ENCODE assay signal across 36 cellular contexts in the genomic region with DNA sequence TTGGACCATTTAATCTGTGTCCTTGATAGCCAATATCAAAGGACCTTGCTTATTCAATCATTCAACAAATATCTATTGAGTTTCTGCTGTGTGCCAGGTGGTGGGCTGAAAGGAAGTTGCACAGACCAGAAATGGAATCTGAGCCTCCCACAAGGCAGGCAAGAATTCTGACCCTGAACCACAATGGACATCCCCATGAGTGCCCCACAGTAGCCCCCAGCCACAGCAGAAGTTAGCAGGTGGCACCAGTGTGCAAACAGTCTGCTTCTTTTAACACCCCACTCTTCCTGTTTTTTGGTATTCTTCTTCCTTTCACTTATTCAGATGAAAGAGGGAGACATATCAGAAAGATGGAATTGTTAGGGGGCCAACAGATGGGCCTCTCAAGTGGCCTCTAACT. TPM values are rescaled to one million over a fixed set of nuclear protein-coding genes. Genes with fewer than 3 reads are reported as not detected.
DNase-seq lines count a peak whose midpoint lies in the region; ATAC-seq, FAIRE-seq and TF ChIP-seq lines count a peak whose summit lies in the region.
"Had no signal": no experiment of that assay in that cellular context is flagged by ENCODE, and none has a peak within 500 bp of the region (broad histone marks: within the 10 kb centered on the region; RNA-seq: fewer than 3 reads in every experiment).

No MANE protein-coding gene starts in this region.

- H3K27me3 Mint-ChIP-seq in stimulated activated memory B cell treated with anti-CD40 and anti-IgM and Interleukin-4, amounts not matched to agents 10 μg/mL and 1 μg/mL and 100 μg/mL, for 72 hours: no peaks in the 10 kb centered on the region
- H3K27me3 Mint-ChIP-seq: activated CD8-positive, alpha-beta T cell treated with anti-CD3 and anti-CD28 coated beads for 36 hours; activated naive CD4-positive, alpha-beta T cell treated with anti-CD3 and anti-CD28 coated beads, Interleukin-2, amount 50 U/mL, for 24 hours; activated T-helper 17 cell treated with anti-CD3 and anti-CD28 coated beads, Interleukin-2, amount 50 U/mL, for 72 hours; CD4-positive, alpha-beta T cell had no signal

- TF ChIP-seq RAD21 in GM12878 (IDR thresholded peaks at IDR 0.05; ENCODE audit: insufficient read depth, low read depth, low read length): no peak

- no peak overlapping the region for H3K27ac Mint-ChIP-seq in stimulated activated memory B cell treated with anti-CD40 and anti-IgM and Interleukin-4, amounts not matched to agents 10 μg/mL and 1 μg/mL and 100 μg/mL, for 72 hours
- H3K27ac Mint-ChIP-seq: activated CD8-positive, alpha-beta T cell treated with anti-CD3 and anti-CD28 coated beads for 36 hours; activated naive CD4-positive, alpha-beta T cell treated with anti-CD3 and anti-CD28 coated beads, Interleukin-2, amount 50 U/mL, for 24 hours; activated T-helper 17 cell treated with anti-CD3 and anti-CD28 coated beads, Interleukin-2, amount 50 U/mL, for 72 hours; CD4-positive, alpha-beta T cell; mesothelial cell of epicardium; natural killer cell; T-helper 17 cell had no signal

- no peak for DNase-seq in GM12878 (ENCODE audit: low read depth, low spot score)
- DNase-seq in AML-193 (lab: John Stamatoyannopoulos, UW): no peak
- no peak for DNase-seq in WERI-Rb-1
- DNase-seq in CD1c-positive myeloid dendritic cell (ENCODE audit: extremely low spot score): no peak
- DNase-seq: activated CD4-positive, alpha-beta T cell treated with anti-CD3 and anti-CD28 coated beads for 1 hour; activated CD8-positive, alpha-beta T cell treated with anti-CD3 and anti-CD28 coated beads for 36 hours; amygdala; CD4-positive, alpha-beta T cell; effector CD8-positive, alpha-beta T cell; glutamatergic neuron; kidney; natural killer cell; NCI-H1417; NCI-H2081; NCI-H226; NCI-H69; ovary; T-helper 17 cell had no signal

- H3K4me3 ChIP-seq in KMS-11 (IDR thresholded peaks at IDR 0.05; ENCODE audit: insufficient read depth, low read depth, low read length) (no peak overlapping the region), GM12878 (no peak overlapping the region), WERI-Rb-1 (ENCODE audit: low read depth, low read length) (no peak overlapping the region)
- H3K4me3 ChIP-seq: breast epithelium, HAP-1, ovary, smooth muscle cell had no signal

- no peak for TF ChIP-seq POLR2A in GM12878 (IDR thresholded peaks at IDR 0.05; ENCODE audit: low read depth, low read length)

- RAD21 ChIA-PET in GM12878 (lab: Charles Lee; ENCODE audit: unreplicated experiment): no interaction called here

- H3K27me3 ChIP-seq in KMS-11 (ENCODE audit: insufficient read depth, low read depth): no peaks in the 10 kb centered on the region
- no peaks in the 10 kb centered on the region for H3K27me3 ChIP-seq in GM12878 (replicated peaks in 1 of 2; ENCODE audit: control insufficient read depth in 2 of 2, insufficient read depth in 2 of 2, low read length in 1 of 2)
- peaks cover 61% of the 10 kb centered on the region for H3K27me3 ChIP-seq in WERI-Rb-1 (ENCODE audit: insufficient read depth, low read depth, severe bottlenecking)
- H3K27me3 ChIP-seq: breast epithelium, ovary had no signal

- TF ChIP-seq EP300 in GM12878 (IDR thresholded peaks at IDR 0.05; ENCODE audit: borderline replicate concordance in 1 of 2, control insufficient read depth in 1 of 2, low read depth in 2 of 2, low read length in 2 of 2): no peak

- H3K9ac ChIP-seq in KMS-11: no peak overlapping the region
- H3K9ac ChIP-seq in GM12878 (ENCODE audit: control insufficient read depth, insufficient read depth, low read length): no peak overlapping the region

- BruUV-seq in GM12878 (replicated peaks; lab: Mats Ljungman, UMichigan): no TSS peak

- in situ Hi-C loops in GM12878 (cut with MboI): no loop called here

- CTCF ChIA-PET in GM12878 (lab: Yijun Ruan, JAX): interaction anchor here (1.4 kb wide), 1 partner anchor 127 kb away, joined by 5 read pairs; no protein-coding TSS in a partner anchor

- H3K4me2 ChIP-seq in KMS-11: peak overlapping the region; percentile 31; the same call in 1 of the 2 replicates
- no peak overlapping the region for H3K4me2 ChIP-seq in GM12878 (ENCODE audit: control insufficient read depth, insufficient read depth)
- H3K4me2 ChIP-seq: smooth muscle cell had no signal

- ATAC-seq in GM18868 (IDR thresholded peaks at IDR 0.05; ENCODE audit: unreplicated experiment) (peak; percentile 68), GM12878 (peak; percentile 48)
- peak; percentile 62 for ATAC-seq in stimulated activated memory B cell treated with anti-CD40 and anti-IgM and Interleukin-4, amounts not matched to agents 10 μg/mL and 1 μg/mL and 100 μg/mL, for 72 hours
- ATAC-seq: activated CD8-positive, alpha-beta T cell treated with anti-CD3 and anti-CD28 coated beads for 36 hours; activated T-helper 17 cell treated with anti-CD3 and anti-CD28 coated beads, Interleukin-2, amount 50 U/mL, for 72 hours; T-helper 17 cell had no signal

- H3K9me3 ChIP-seq in GM12878 (replicated peaks; ENCODE audit: control insufficient read depth, insufficient read depth, low read length) (peaks cover 1% of the 10 kb centered on the region; the same call in 1 of the 3 replicates), WERI-Rb-1 (ENCODE audit: severe bottlenecking) (peaks cover 4% of the 10 kb centered on the region)
- H3K9me3 ChIP-seq: breast epithelium, HAP-1, ovary had no signal

- H3K27ac ChIP-seq in KMS-11: no peak overlapping the region
- no peak overlapping the region for H3K27ac ChIP-seq in GM12878 (ENCODE audit: control insufficient read depth, insufficient read depth)
- no peak overlapping the region for H3K27ac ChIP-seq in WERI-Rb-1
- H3K27ac ChIP-seq: breast epithelium, HL-60, ovary had no signal

- H3K36me3 ChIP-seq in KMS-11 (ENCODE audit: insufficient read depth) (no peaks in the 10 kb centered on the region), GM12878 (ENCODE audit: control insufficient read depth in 2 of 2, insufficient read depth in 2 of 2, low read length in 1 of 2) (no peaks in the 10 kb centered on the region), WERI-Rb-1 (no peaks in the 10 kb centered on the region)
- H3K36me3 ChIP-seq: breast epithelium, HAP-1, ovary had no signal

- intact Hi-C loops in GM12878 (cut with micrococcal nuclease; ENCODE audit: unreplicated experiment): no loop called here

- H3K79me2 ChIP-seq in KMS-11 (ENCODE audit: insufficient read depth, low read depth) (no peaks in the 10 kb centered on the region), GM12878 (ENCODE audit: control insufficient read depth, insufficient read depth, low read length) (no peaks in the 10 kb centered on the region)

- H2AFZ ChIP-seq in KMS-11 (ENCODE audit: low read depth) (no peak overlapping the region; the same call in 1 of the 2 replicates), GM12878 (ENCODE audit: control insufficient read depth, low read depth, low read length) (no peak overlapping the region)

- peaks cover 20% of the 10 kb centered on the region for H3K4me1 Mint-ChIP-seq in stimulated activated memory B cell treated with anti-CD40 and anti-IgM and Interleukin-4, amounts not matched to agents 10 μg/mL and 1 μg/mL and 100 μg/mL, for 72 hours
- H3K4me1 Mint-ChIP-seq: activated T-helper 17 cell treated with anti-CD3 and anti-CD28 coated beads, Interleukin-2, amount 50 U/mL, for 72 hours; natural killer cell; T-helper 17 cell had no signal

- SMC1A ChIA-PET in GM12878 (lab: Charles Lee; ENCODE audit: uncharacterized antibody, unreplicated experiment): interaction anchor here (0.6 kb wide), 1 partner anchor 80 kb away, joined by 3 read pairs; no protein-coding TSS in a partner anchor

- no peaks in the 10 kb centered on the region for H4K20me1 ChIP-seq in KMS-11 (ENCODE audit: insufficient read depth)
- no peaks in the 10 kb centered on the region for H4K20me1 ChIP-seq in GM12878 (ENCODE audit: control insufficient read depth, insufficient read depth)

- H3K36me3 Mint-ChIP-seq in stimulated activated memory B cell treated with anti-CD40 and anti-IgM and Interleukin-4, amounts not matched to agents 10 μg/mL and 1 μg/mL and 100 μg/mL, for 72 hours: no peaks in the 10 kb centered on the region
- H3K36me3 Mint-ChIP-seq: activated naive CD4-positive, alpha-beta T cell treated with anti-CD3 and anti-CD28 coated beads, Interleukin-2, amount 50 U/mL, for 24 hours; mesothelial cell of epicardium; natural killer cell had no signal

- no peak overlapping the region for H3K4me3 Mint-ChIP-seq in stimulated activated memory B cell treated with anti-CD40 and anti-IgM and Interleukin-4, amounts not matched to agents 10 μg/mL and 1 μg/mL and 100 μg/mL, for 72 hours
- H3K4me3 Mint-ChIP-seq: activated CD8-positive, alpha-beta T cell treated with anti-CD3 and anti-CD28 coated beads for 36 hours; activated naive CD4-positive, alpha-beta T cell treated with anti-CD3 and anti-CD28 coated beads, Interleukin-2, amount 50 U/mL, for 24 hours; activated T-helper 17 cell treated with anti-CD3 and anti-CD28 coated beads, Interleukin-2, amount 50 U/mL, for 72 hours; CD4-positive, alpha-beta T cell; mesothelial cell of epicardium; natural killer cell; T-helper 17 cell had no signal

- H3K9me3 Mint-ChIP-seq in stimulated activated memory B cell treated with anti-CD40 and anti-IgM and Interleukin-4, amounts not matched to agents 10 μg/mL and 1 μg/mL and 100 μg/mL, for 72 hours: no peaks in the 10 kb centered on the region
- H3K9me3 Mint-ChIP-seq: activated CD8-positive, alpha-beta T cell treated with anti-CD3 and anti-CD28 coated beads for 36 hours; activated naive CD4-positive, alpha-beta T cell treated with anti-CD3 and anti-CD28 coated beads, Interleukin-2, amount 50 U/mL, for 24 hours; activated T-helper 17 cell treated with anti-CD3 and anti-CD28 coated beads, Interleukin-2, amount 50 U/mL, for 72 hours; CD4-positive, alpha-beta T cell; mesothelial cell of epicardium; natural killer cell had no signal

- POLR2A ChIA-PET in GM12878 (lab: Charles Lee): no interaction called here

- FAIRE-seq in GM12878 (lab: Jason Lieb, UNC): no peak
- FAIRE-seq: colon, D721Med, kidney had no signal

- H3K4me1 ChIP-seq in KMS-11 (ENCODE audit: low read depth, poor library complexity, severe bottlenecking) (peaks cover 14% of the 10 kb centered on the region), GM12878 (ENCODE audit: control insufficient read depth, insufficient read depth, low read length) (no peaks in the 10 kb centered on the region)
- H3K4me1 ChIP-seq: breast epithelium, HAP-1 had no signal

- TF ChIP-seq CTCF in KMS-11 (conservative IDR thresholded peaks at IDR 0.05; ENCODE audit: low read depth, low read length): no peak
- TF ChIP-seq CTCF in GM12878 (IDR thresholded peaks at IDR 0.05 in 2 of 3, conservative IDR thresholded peaks at IDR 0.05 in 1 of 3; ENCODE audit: control insufficient read depth in 2 of 3, extremely low read depth in 1 of 3, insufficient read depth in 1 of 3, low read depth in 3 of 3, low read length in 3 of 3): no peak
- TF ChIP-seq CTCF in WERI-Rb-1 (IDR thresholded peaks at IDR 0.05; ENCODE audit: low read depth, low read length): no peak

RNA-seq across cellular contexts. Expression of a gene that starts 12.2 kb away (rescaled TPM):
- total RNA-seq in GM12878 (2013; cell fraction: nucleolus; rRNA removed): not detected in 2 replicates
- total RNA-seq in GM12878 (2014; rRNA removed) (not detected in 2 replicates), GM12878 (2014; rRNA removed; fragmentation: Illumina TruSeq; extraction: Trizol) (not detected in 2 replicates), GM12878 (2021) (1.3 and 1.4 TPM in 2 replicates)
- not detected for polyA plus RNA-seq in GM12878 (2011; ENCODE audit: low read depth)
- polyA plus RNA-seq in GM12878 (2011; rRNA removed) (not detected in 2 replicates), GM12878 (2014; fragmentation: Illumina TruSeq; extraction: Trizol) (not detected in 2 replicates), GM12878 (2014; fragmentation: Nextera tagmentation; extraction: Ambion mirVana) (not detected), GM12878 (2014; rRNA removed) (not detected in 2 replicates), GM12878 (2016; fragmentation: Nextera tagmentation; extraction: Ambion mirVana) (under 1 TPM in 1 of 2 experiments, not detected in 1; 0.24 TPM)
- not detected in 2 replicates for polyA plus RNA-seq in GM12878 (2011; cell fraction: cytosol; rRNA removed)
- polyA plus RNA-seq in GM12878 (2011; cell fraction: nucleus; rRNA removed): not detected in 2 replicates
- polyA plus RNA-seq in GM12878 (2012): 0.06 TPM in 1 of 2 replicates, not detected in the other
- not detected in 2 replicates for polyA minus RNA-seq in GM12878 (2011; rRNA and poly(A)+ RNA removed)
- not detected in 2 replicates for polyA minus RNA-seq in GM12878 (2011; cell fraction: cytosol; rRNA and poly(A)+ RNA removed)
- not detected in 2 replicates for polyA minus RNA-seq in GM12878 (2011; cell fraction: nucleus; rRNA and poly(A)+ RNA removed)
- total RNA-seq: activated CD8-positive, alpha-beta T cell treated with anti-CD3 and anti-CD28 coated beads for 36 hours; activated T-helper 17 cell treated with anti-CD3 and anti-CD28 coated beads, Interleukin-2, amount 50 U/mL, for 72 hours; Daoy; SK-MEL-5 had no signal

RNA-seq across cellular contexts. Expression of a gene that starts 17.8 kb away (rescaled TPM):
- total RNA-seq in GM12878 (2013; cell fraction: nucleolus; rRNA removed): 29.9 and 31.2 TPM in 2 replicates
- 143 and 146 TPM in 2 replicates for total RNA-seq in GM12878 (2014; rRNA removed)
- total RNA-seq in GM12878 (2014; rRNA removed; fragmentation: Illumina TruSeq; extraction: Trizol): 114 and 115 TPM in 2 replicates
- total RNA-seq in GM12878 (2021): 128 and 142 TPM in 2 replicates
- polyA plus RNA-seq in GM12878 (2011; ENCODE audit: low read depth): 107 TPM
- 142 and 211 TPM in 2 replicates for polyA plus RNA-seq in GM12878 (2011; rRNA removed)
- polyA plus RNA-seq in GM12878 (2011; cell fraction: cytosol; rRNA removed): 352 and 471 TPM in 2 replicates
- 157 and 180 TPM in 2 replicates for polyA plus RNA-seq in GM12878 (2011; cell fraction: nucleus; rRNA removed)
- 137 and 151 TPM in 2 replicates for polyA plus RNA-seq in GM12878 (2012)
- 166 and 179 TPM in 2 replicates for polyA plus RNA-seq in GM12878 (2014; fragmentation: Illumina TruSeq; extraction: Trizol)
- 100 to 1,000 TPM; 262 to 295 TPM for polyA plus RNA-seq in GM12878 (2014; fragmentation: Nextera tagmentation; extraction: Ambion mirVana)
- polyA plus RNA-seq in GM12878 (2014; rRNA removed): 161 and 177 TPM in 2 replicates
- polyA plus RNA-seq in GM12878 (2016; fragmentation: Nextera tagmentation; extraction: Ambion mirVana): 100 to 1,000 TPM; 156 to 170 TPM
- 300 and 364 TPM in 2 replicates for polyA minus RNA-seq in GM12878 (2011; rRNA and poly(A)+ RNA removed)
- polyA minus RNA-seq in GM12878 (2011; cell fraction: cytosol; rRNA and poly(A)+ RNA removed): 55.1 and 68.1 TPM in 2 replicates
- 35.7 and 40.4 TPM in 2 replicates for polyA minus RNA-seq in GM12878 (2011; cell fraction: nucleus; rRNA and poly(A)+ RNA removed)

RNA-seq across cellular contexts. Expression of a gene that starts 47.9 kb away (rescaled TPM):
- not detected in 2 replicates for total RNA-seq in GM12878 (2013; cell fraction: nucleolus; rRNA removed)
- not detected in 2 replicates for total RNA-seq in GM12878 (2014; rRNA removed)
- not detected in 2 replicates for total RNA-seq in GM12878 (2014; rRNA removed; fragmentation: Illumina TruSeq; extraction: Trizol)
- total RNA-seq in GM12878 (2021): not detected in 2 replicates
- polyA plus RNA-seq in GM12878 (2011; ENCODE audit: low read depth): 0.16 TPM
- not detected in 2 replicates for polyA plus RNA-seq in GM12878 (2011; rRNA removed)
- not detected in 2 replicates for polyA plus RNA-seq in GM12878 (2011; cell fraction: cytosol; rRNA removed)
- not detected in 2 replicates for polyA plus RNA-seq in GM12878 (2011; cell fraction: nucleus; rRNA removed)
- 0.26 and 0.29 TPM in 2 replicates for polyA plus RNA-seq in GM12878 (2012)
- not detected in 2 replicates for polyA plus RNA-seq in GM12878 (2014; fragmentation: Illumina TruSeq; extraction: Trizol)
- under 1 TPM in 1 of 2 experiments, not detected in 1; 0.06 TPM for polyA plus RNA-seq in GM12878 (2014; fragmentation: Nextera tagmentation; extraction: Ambion mirVana)
- not detected in 2 replicates for polyA plus RNA-seq in GM12878 (2014; rRNA removed)
- under 1 TPM; 0.10 to 0.17 TPM for polyA plus RNA-seq in GM12878 (2016; fragmentation: Nextera tagmentation; extraction: Ambion mirVana)
- not detected in 2 replicates for polyA minus RNA-seq in GM12878 (2011; rRNA and poly(A)+ RNA removed)
- polyA minus RNA-seq in GM12878 (2011; cell fraction: cytosol; rRNA and poly(A)+ RNA removed): not detected in 2 replicates
- polyA minus RNA-seq in GM12878 (2011; cell fraction: nucleus; rRNA and poly(A)+ RNA removed): not detected in 2 replicates
- total RNA-seq: activated CD8-positive, alpha-beta T cell treated with anti-CD3 and anti-CD28 coated beads for 36 hours; activated T-helper 17 cell treated with anti-CD3 and anti-CD28 coated beads, Interleukin-2, amount 50 U/mL, for 72 hours; breast epithelium; CD4-positive, alpha-beta T cell; Daoy; epithelial cell of proximal tubule; kidney; lower leg skin; mesothelial cell of epicardium; natural killer cell; ovary; renal cortical epithelial cell; SK-MEL-5; smooth muscle cell; T-helper 17 cell; ureter had no signal
- polyA plus RNA-seq: ovary, smooth muscle cell had no signal

RNA-seq across cellular contexts. Expression of a gene that starts 54.7 kb away (rescaled TPM):
- 8.4 and 9.4 TPM in 2 replicates for total RNA-seq in GM12878 (2013; cell fraction: nucleolus; rRNA removed)
- total RNA-seq in GM12878 (2014; rRNA removed) (178 and 187 TPM in 2 replicates), GM12878 (2014; rRNA removed; fragmentation: Illumina TruSeq; extraction: Trizol) (139 and 148 TPM in 2 replicates), GM12878 (2021) (192 and 195 TPM in 2 replicates)
- polyA plus RNA-seq in GM12878 (2011; ENCODE audit: low read depth): 131 TPM
- polyA plus RNA-seq in GM12878 (2011; rRNA removed) (161 and 208 TPM in 2 replicates), GM12878 (2014; fragmentation: Illumina TruSeq; extraction: Trizol) (181 and 204 TPM in 2 replicates), GM12878 (2014; fragmentation: Nextera tagmentation; extraction: Ambion mirVana) (100 to 1,000 TPM; 770 to 898 TPM), GM12878 (2014; rRNA removed) (204 and 247 TPM in 2 replicates), GM12878 (2016; fragmentation: Nextera tagmentation; extraction: Ambion mirVana) (100 to 1,000 TPM; 272 to 362 TPM)
- polyA plus RNA-seq in GM12878 (2011; cell fraction: cytosol; rRNA removed): 261 and 266 TPM in 2 replicates
- 98.1 and 123 TPM in 2 replicates for polyA plus RNA-seq in GM12878 (2011; cell fraction: nucleus; rRNA removed)
- 97.2 and 107 TPM in 2 replicates for polyA plus RNA-seq in GM12878 (2012)
- polyA minus RNA-seq in GM12878 (2011; rRNA and poly(A)+ RNA removed): 66.3 and 94.2 TPM in 2 replicates
- polyA minus RNA-seq in GM12878 (2011; cell fraction: cytosol; rRNA and poly(A)+ RNA removed): 13.0 and 17.4 TPM in 2 replicates
- polyA minus RNA-seq in GM12878 (2011; cell fraction: nucleus; rRNA and poly(A)+ RNA removed): 16.0 and 28.5 TPM in 2 replicates
